ENCODE assay signal across 8 cellular contexts in genomic region chr1:33137800-33138199, GRCh38. TPM values are rescaled to one million over a fixed set of nuclear protein-coding genes. Genes with fewer than 3 reads are reported as not detected.
DNase-seq lines count a peak whose midpoint lies in the region; ATAC-seq and TF ChIP-seq lines count a peak whose summit lies in the region.

No MANE protein-coding gene starts in this region.

- no peaks in the 10 kb centered on the region for H3K27me3 ChIP-seq in CD8-positive, alpha-beta memory T cell (ENCODE audit: insufficient read depth, low read length, poor library complexity, severe bottlenecking)
- no peaks in the 10 kb centered on the region for H3K27me3 ChIP-seq in Loucy (ENCODE audit: insufficient read depth, low read length, poor library complexity, severe bottlenecking)
- H3K27me3 ChIP-seq in right cardiac atrium (ENCODE audit: control insufficient read depth, insufficient read depth), result no peaks in the 10 kb centered on the region

- H4K20me1 ChIP-seq in Loucy (ENCODE audit: insufficient read depth, low read length, poor library complexity, severe bottlenecking), result no peaks in the 10 kb centered on the region

- peaks cover 8 to 19% (median 9%) of the 10 kb centered on the region in 3 donors for H3K4me1 Mint-ChIP-seq in CD8-positive, alpha-beta memory T cell

- H3K27ac Mint-ChIP-seq in CD8-positive, alpha-beta memory T cell, result no peak overlapping the region

- peaks cover 0 to 4% of the 10 kb centered on the region in 2 donors for H3K27me3 Mint-ChIP-seq in CD8-positive, alpha-beta memory T cell

- H3K9me3 ChIP-seq in CD8-positive, alpha-beta memory T cell (ENCODE audit: low read length), result no peaks in the 10 kb centered on the region
- no peaks in the 10 kb centered on the region for H3K9me3 ChIP-seq in Loucy (ENCODE audit: insufficient read depth, low read depth, low read length)
- H3K9me3 ChIP-seq in right cardiac atrium (ENCODE audit: control insufficient read depth, low read length), result no peaks in the 10 kb centered on the region

- peak; percentile 34 to 51 for ATAC-seq in right cardiac atrium
- ATAC-seq in HG02852 (IDR thresholded peaks at IDR 0.05; ENCODE audit: unreplicated experiment), result no peak
- no peak for ATAC-seq in GM21528 (IDR thresholded peaks at IDR 0.05; ENCODE audit: low FRiP score, unreplicated experiment)

- no peaks in the 10 kb centered on the region for H3K36me3 ChIP-seq in CD8-positive, alpha-beta memory T cell (ENCODE audit: insufficient read depth, low read length)
- H3K36me3 ChIP-seq in Loucy (ENCODE audit: insufficient read depth, low read length), result no peaks in the 10 kb centered on the region

- H3K9me2 ChIP-seq in Loucy (replicated peaks; ENCODE audit: low read depth, low read length), result no peaks in the 10 kb centered on the region

- peak in 4 of 5 donors; percentile 8 to 60 (median 24) for DNase-seq in CD8-positive, alpha-beta memory T cell
- DNase-seq in activated naive CD4-positive, alpha-beta T cell treated with Interleukin-2 at 50 U/mL for 16 hours, result peak; percentile 17
- DNase-seq in right cardiac atrium (peak; percentile 49 to 75 (median 74)), DMS79 (lab: John Stamatoyannopoulos, UW) (no peak)
- peak; percentile 7 for DNase-seq in stimulated activated CD8-positive, alpha-beta memory T cell treated with anti-CD3 and anti-CD28 coated beads, Interleukin-15, amount 100 ng/mL, for 1 hour (ENCODE audit: low read depth)

- POLR2A ChIA-PET in CD8-positive, alpha-beta memory T cell (lab: Charles Lee), result interaction anchor here (0.5 to 1.0 kb wide), 2 partner anchors 11 to 40 kb away, joined by 3 read pairs; no protein-coding TSS in a partner anchor

- H3K79me2 ChIP-seq in Loucy (ENCODE audit: insufficient read depth, low read length), result no peaks in the 10 kb centered on the region

- H3K4me3 Mint-ChIP-seq in CD8-positive, alpha-beta memory T cell, result no peak overlapping the region

- WGBS in right cardiac atrium, result 37% methylated on average over 8 of the region's 8 CpGs

- CTCF ChIA-PET in CD8-positive, alpha-beta memory T cell (lab: Charles Lee), result interaction anchor here (0.5 to 1.7 kb wide), 2 partner anchors 11 to 576 kb away, joined by 4 to 7 read pairs; no protein-coding TSS in a partner anchor

- H3F3A ChIP-seq in Loucy (ENCODE audit: low read depth), result no peaks in the 10 kb centered on the region

- no peak overlapping the region for H2AFZ ChIP-seq in Loucy (ENCODE audit: low read length)

- H3K4me3 ChIP-seq in CD8-positive, alpha-beta memory T cell (ENCODE audit: low read length), result no peak overlapping the region
- no peak overlapping the region for H3K4me3 ChIP-seq in Loucy (ENCODE audit: low read length, poor library complexity, severe bottlenecking)
- no peak overlapping the region for H3K4me3 ChIP-seq in right cardiac atrium (ENCODE audit: low read length)

- TF ChIP-seq CTCF in Loucy (conservative IDR thresholded peaks at IDR 0.05; ENCODE audit: low read length), result peak; percentile 83

- no peaks in the 10 kb centered on the region for H3K4me1 ChIP-seq in CD8-positive, alpha-beta memory T cell (ENCODE audit: insufficient read depth, low read length)
- H3K4me1 ChIP-seq in Loucy (ENCODE audit: insufficient read depth, low read length, poor library complexity, severe bottlenecking) (peaks cover 14% of the 10 kb centered on the region), right cardiac atrium (ENCODE audit: control insufficient read depth, insufficient read depth, low read length) (peaks cover 2% of the 10 kb centered on the region)

- no peak overlapping the region for H3K27ac ChIP-seq in CD8-positive, alpha-beta memory T cell (ENCODE audit: low read depth, low read length)
- no peak overlapping the region for H3K27ac ChIP-seq in right cardiac atrium (ENCODE audit: low read length)

- intact Hi-C loops in right cardiac atrium (cut with DNase I), result loop anchor here in 1 of 4 donors (5.0 kb wide), 1 partner anchor 335 kb away; the partner anchor contains the start of gene ZSCAN20

- no peaks in the 10 kb centered on the region for H3K9me3 Mint-ChIP-seq in CD8-positive, alpha-beta memory T cell

- peaks cover 0 to 5% (median 4%) of the 10 kb centered on the region in 3 donors for H3K36me3 Mint-ChIP-seq in CD8-positive, alpha-beta memory T cell

- no peak overlapping the region for H3K9ac ChIP-seq in Loucy (ENCODE audit: low read depth, low read length, poor library complexity, severe bottlenecking)

- H3K4me2 ChIP-seq in Loucy (ENCODE audit: low read depth, low read length, poor library complexity, severe bottlenecking), result no peak overlapping the region

RNA-seq across cellular contexts. Expression of gene TRIM62, which starts 44.0 kb away (rescaled TPM):
- 1 to 10 TPM; 5.0 to 5.5 TPM for total RNA-seq in CD8-positive, alpha-beta memory T cell
- polyA plus RNA-seq in CD8-positive, alpha-beta memory T cell, result 7.0 TPM
- 1 to 10 TPM; 2.2 to 4.4 (median 3.2) TPM for total RNA-seq in right cardiac atrium
- polyA plus RNA-seq in right cardiac atrium, result 1.8 TPM

RNA-seq across cellular contexts. Expression of gene AZIN2, which starts 56.8 kb away (rescaled TPM):
- total RNA-seq in CD8-positive, alpha-beta memory T cell, result 1 to 10 TPM; 2.1 to 2.5 TPM
- 4.9 TPM for polyA plus RNA-seq in CD8-positive, alpha-beta memory T cell
- total RNA-seq in right cardiac atrium, result 1 to 10 TPM; 4.1 to 7.9 (median 5.4) TPM
- 2.4 TPM for polyA plus RNA-seq in right cardiac atrium

Comparison
In these comparisons a context has a peak if more than half of its experiments do, and no peak if none do; other contexts are left out.
1. ATAC-seq: peak in right cardiac atrium (2 of 2); none in HG02852 (single experiment) and GM21528 (single experiment).